ENCODE assay signal across 1 cellular context in genomic region chr9:127754761-127755557, GRCh38.
TF ChIP-seq lines count a peak whose summit lies in the region.

No MANE protein-coding gene starts in this region.

TF ChIP-seq in IMR-90, 13 proteins besides CTCF, POLR2A, EP300 and RAD21:
- TF ChIP-seq CEBPB (IDR thresholded peaks at IDR 0.05; ENCODE audit: low read depth, low read length) = no peak
- TF ChIP-seq SMC3 (IDR thresholded peaks at IDR 0.05; ENCODE audit: low read depth, low read length) = no peak
- TF ChIP-seq MAZ (IDR thresholded peaks at IDR 0.05; ENCODE audit: borderline replicate concordance, low read depth, low read length) = no peak
- no peak for TF ChIP-seq FOS (IDR thresholded peaks at IDR 0.05; ENCODE audit: low read depth, low read length)
- no peak for TF ChIP-seq RFX5 (IDR thresholded peaks at IDR 0.05; ENCODE audit: low read depth, low read length)
- TF ChIP-seq ELK1 (IDR thresholded peaks at IDR 0.05; ENCODE audit: borderline replicate concordance, low read depth, low read length) = no peak
- TF ChIP-seq MAFK (IDR thresholded peaks at IDR 0.05; ENCODE audit: low read depth, low read length) = no peak
- TF ChIP-seq BHLHE40 (IDR thresholded peaks at IDR 0.05; ENCODE audit: low read depth, low read length) = no peak
- TF ChIP-seq USF2 (IDR thresholded peaks at IDR 0.05; ENCODE audit: low read depth, low read length) = no peak
TF ChIP-seq in IMR-90: peak in this region for 0.
